9 cellular contexts compared by ENCODE assay signal in the genomic region with DNA sequence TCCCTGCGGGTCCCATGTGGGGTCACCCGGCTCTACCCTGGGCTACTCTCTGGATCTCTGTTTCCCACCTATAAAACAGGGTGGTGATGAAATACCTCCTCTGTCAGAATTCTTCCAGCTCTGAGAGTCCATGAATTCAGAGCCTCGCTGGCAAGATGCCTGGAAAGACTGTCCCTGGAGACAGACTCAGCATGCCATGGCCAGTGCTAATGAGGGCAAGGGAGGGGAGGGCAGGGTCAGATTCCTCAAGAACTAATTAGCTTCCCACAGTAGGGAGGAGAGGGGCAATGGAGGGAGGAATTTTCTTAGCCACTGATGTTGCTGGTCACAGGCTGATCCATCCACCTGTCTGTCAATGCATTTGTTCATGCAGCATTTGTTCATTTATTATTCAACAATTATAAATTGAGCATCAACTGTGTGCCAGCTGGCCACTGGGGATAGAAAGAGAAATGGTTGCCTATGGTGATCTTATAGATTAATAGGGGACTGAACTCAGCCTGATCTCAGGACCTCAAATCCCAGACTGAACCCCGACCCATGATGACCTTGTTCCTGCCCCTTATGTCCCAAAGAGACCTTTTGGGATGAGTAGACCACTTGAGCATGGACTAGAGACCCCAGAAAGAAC. TPM values are rescaled to one million over a fixed set of nuclear protein-coding genes. Genes with fewer than 3 reads are reported as not detected.
DNase-seq lines count a peak whose midpoint lies in the region; ATAC-seq and TF ChIP-seq lines count a peak whose summit lies in the region.
"Had no signal": no experiment of that assay in that cellular context is flagged by ENCODE, and none has a peak within 500 bp of the region (broad histone marks: within the 10 kb centered on the region; RNA-seq: fewer than 3 reads in every experiment).

No MANE protein-coding gene starts in this region.

- TF ChIP-seq POLR2A in erythroblast (IDR thresholded peaks at IDR 0.05; ENCODE audit: low read length), result no peak

- no peaks in the 10 kb centered on the region for H3K9me3 ChIP-seq in Panc1 (ENCODE audit: control insufficient read depth, insufficient read depth, low read depth, low read length)

- H3K36me3 ChIP-seq in Panc1 (ENCODE audit: control insufficient read depth, insufficient read depth, low read length), result no peaks in the 10 kb centered on the region; the same call in none of the 2 replicates

- H3K27me3 ChIP-seq in Panc1 (ENCODE audit: control insufficient read depth, insufficient read depth, low read length), result no peaks in the 10 kb centered on the region

- no TSS peak for BruUV-seq in Panc1 (replicated peaks; lab: Mats Ljungman, UMichigan)

- H3K4me3 ChIP-seq in Panc1 (ENCODE audit: low read depth in 2 of 2, low read length in 2 of 2), result no peak overlapping the region

- H3K27ac ChIP-seq in Panc1 (ENCODE audit: low read length), result peak overlapping the region; percentile 83

- ATAC-seq in Panc1, result no peak
- no peak for ATAC-seq in HG02623 (IDR thresholded peaks at IDR 0.05; ENCODE audit: unreplicated experiment)

- no peak for TF ChIP-seq CTCF in Panc1 (IDR thresholded peaks at IDR 0.05)

- POLR2A ChIA-PET in Panc1 (lab: Charles Lee), result no interaction called here

- CTCF ChIA-PET in Panc1 (lab: Charles Lee), result interaction anchor here (0.8 kb wide), 1 partner anchor 84 kb away, joined by 3 read pairs; no protein-coding TSS in a partner anchor

- in situ Hi-C loops in Panc1 (cut with HindIII; ENCODE audit: low pct_unique_long_range_greater_than_20kb, low sequenced_read_pairs), result no loop called here

- DNase-seq in DMS 273 (lab: John Stamatoyannopoulos, UW; ENCODE audit: unreplicated experiment) (peak; percentile 89), Panc1 (ENCODE audit: low read depth, low spot score) (no peak), fibroblast of the conjunctiva (ENCODE audit: low read depth) (peak; percentile 67), posterior vena cava (ENCODE audit: low spot score) (peak; percentile 93), NCI-H1930 (lab: John Stamatoyannopoulos, UW) (no peak), erythroblast (lab: John Stamatoyannopoulos, UW) (no peak), NCI-H526 (lab: John Stamatoyannopoulos, UW) (no peak)
- DNase-seq: stimulated activated CD4-positive, alpha-beta T cell treated with anti-CD3 and anti-CD28 coated beads, Interleukin-4, amount 100 ng/mL, for 24 hours had no signal

- H3K4me1 ChIP-seq in Panc1 (ENCODE audit: control insufficient read depth, insufficient read depth, low read length), result peaks cover 53% of the 10 kb centered on the region

- intact Hi-C loops in Panc1 (cut with micrococcal nuclease; ENCODE audit: unreplicated experiment), result no loop called here
- intact Hi-C loops in posterior vena cava (cut with DNase I), result no loop called here

RNA-seq across cellular contexts. Expression of a gene that starts 4.7 kb away (rescaled TPM):
- total RNA-seq in Panc1 (2021; ENCODE audit: unreplicated experiment) (82.8 TPM), posterior vena cava (100 to 1,000 TPM; 183 to 218 TPM)
- polyA plus RNA-seq in Panc1 (2012; ENCODE audit: insufficient read length), result 66.3 TPM

RNA-seq across cellular contexts. Expression of a gene that starts 15.9 kb away (rescaled TPM):
- total RNA-seq in Panc1 (2021; ENCODE audit: unreplicated experiment), result 1.7 TPM
- polyA plus RNA-seq in Panc1 (2012; ENCODE audit: insufficient read length), result 1.9 TPM
- 1 to 10 TPM in 1 of 2 donors, under 1 TPM in 1; 0.57 to 1.3 TPM for total RNA-seq in posterior vena cava

RNA-seq across cellular contexts. Expression of a gene that starts 55.7 kb away (rescaled TPM):
- total RNA-seq in Panc1 (2021; ENCODE audit: unreplicated experiment), result 54.3 TPM
- 47.3 TPM for polyA plus RNA-seq in Panc1 (2012; ENCODE audit: insufficient read length)
- total RNA-seq in posterior vena cava, result 10 to 100 TPM; 27.8 to 27.9 TPM

Comparison
In these comparisons a context has a peak if more than half of its experiments do, and no peak if none do; other contexts are left out.
1. DNase-seq: peak in DMS 273 (single experiment), fibroblast of the conjunctiva (single experiment) and posterior vena cava (single experiment); none in Panc1 (single experiment), NCI-H1930 (0 of 2), erythroblast (0 of 2) and NCI-H526 (0 of 2).